17 cellular contexts compared by ENCODE assay signal in genomic region chr20:1817577-1818211, GRCh38.
DNase-seq lines count a peak whose midpoint lies in the region; ATAC-seq and TF ChIP-seq lines count a peak whose summit lies in the region.
"Had no signal": no experiment of that assay in that cellular context is flagged by ENCODE, and none has a peak within 500 bp of the region (broad histone marks: within the 10 kb centered on the region; RNA-seq: fewer than 3 reads in every experiment).

No MANE protein-coding gene starts in this region.

- H3K9me3 Mint-ChIP-seq in stimulated activated naive CD8-positive, alpha-beta T cell treated with anti-CD3 and anti-CD28 coated beads, Interleukin-15, amount 100 ng/mL, for 72 hours: peaks cover 8 to 17% of the 10 kb centered on the region in 2 donors

- no peak overlapping the region for H3K4me3 Mint-ChIP-seq in stimulated activated naive CD8-positive, alpha-beta T cell treated with anti-CD3 and anti-CD28 coated beads, Interleukin-15, amount 100 ng/mL, for 72 hours

- intact Hi-C loops in esophagus muscularis mucosa (cut with DNase I) (no loop called here), psoas muscle (cut with DNase I) (no loop called here), aorta (cut with DNase I) (loop anchor here in 1 of 2 donors (10.0 kb wide), 1 partner anchor 287 kb away; the partner anchor contains the start of gene STK35)

- H3K27ac Mint-ChIP-seq in stimulated activated naive CD8-positive, alpha-beta T cell treated with anti-CD3 and anti-CD28 coated beads, Interleukin-15, amount 100 ng/mL, for 72 hours: no peak overlapping the region

- peaks cover 90% of the 10 kb centered on the region for H3K27me3 Mint-ChIP-seq in stimulated activated naive CD8-positive, alpha-beta T cell treated with anti-CD3 and anti-CD28 coated beads, Interleukin-15, amount 100 ng/mL, for 72 hours

- H3K4me1 ChIP-seq in esophagus muscularis mucosa (peaks cover 49 to 56% (median 52%) of the 10 kb centered on the region in 4 donors), psoas muscle (peaks cover 29% of the 10 kb centered on the region), aorta (ENCODE audit: control insufficient read depth in 1 of 2, insufficient read depth in 2 of 2, low read length in 2 of 2) (peaks cover 0 to 8% of the 10 kb centered on the region in 2 donors)

- 94% methylated on average over 6 of the region's 6 CpGs for WGBS in esophagus muscularis mucosa
- WGBS in psoas muscle, 3 donors: 92 to 95% (median 94%) methylated on average over 6 of the region's 6 CpGs
- WGBS in aorta, 2 donors: 90 to 94% methylated on average over 6 of the region's 6 CpGs

- H3K9me3 ChIP-seq in esophagus muscularis mucosa (peaks cover 0 to 6% (median 0%) of the 10 kb centered on the region in 4 donors), psoas muscle (peaks cover 7% of the 10 kb centered on the region), aorta (ENCODE audit: control insufficient read depth, low read length) (peaks cover 1% of the 10 kb centered on the region)

- no peak for TF ChIP-seq EP300 in esophagus muscularis mucosa (IDR thresholded peaks at IDR 0.05)

- no peak overlapping the region for H3K4me3 ChIP-seq in esophagus muscularis mucosa
- no peak overlapping the region for H3K4me3 ChIP-seq in psoas muscle
- no peak overlapping the region for H3K4me3 ChIP-seq in aorta (ENCODE audit: low read length in 2 of 2)
- H3K4me3 ChIP-seq: K562 had no signal

- H3K27ac ChIP-seq in esophagus muscularis mucosa (replicated peaks in 1 of 4) (peak overlapping the region in 3 of 4 donors; percentile 65 to 75 (median 74)), psoas muscle (peak overlapping the region; percentile 78), aorta (ENCODE audit: low read depth in 1 of 2, low read length in 2 of 2) (peak overlapping the region; percentile 67 to 95)

- H3K27me3 ChIP-seq in esophagus muscularis mucosa: no peaks in the 10 kb centered on the region
- H3K27me3 ChIP-seq in psoas muscle (ENCODE audit: insufficient read depth in 3 of 3, low read length in 2 of 3): no peaks in the 10 kb centered on the region
- no peaks in the 10 kb centered on the region for H3K27me3 ChIP-seq in aorta (ENCODE audit: control insufficient read depth in 1 of 2, insufficient read depth in 2 of 2, low read length in 1 of 2)

- no peak for DNase-seq in stimulated activated naive CD8-positive, alpha-beta T cell treated with anti-CD3 and anti-CD28 coated beads, Interleukin-15, amount 100 ng/mL, for 72 hours
- DNase-seq in stimulated activated naive CD8-positive, alpha-beta T cell treated with anti-CD3 and anti-CD28 coated beads, Interleukin-15, Interleukin-2, amounts not matched to agents 100 U/mL and 50 U/mL, for 24 hours: no peak
- DNase-seq in esophagus muscularis mucosa (ENCODE audit: extremely low spot score) (no peak), psoas muscle (no peak), aorta (peak in 1 of 2 donors; percentile 47)
- DNase-seq: activated CD4-positive, CD25-positive, alpha-beta regulatory T cell treated with anti-CD3 and anti-CD28 coated beads, Interleukin-2, amount 50 U/mL, for 72 hours; activated naive CD4-positive, alpha-beta T cell treated with Interleukin-2 at 50 U/mL for 16 hours; foreskin fibroblast; NCI-H1092 treated with DMSO at 0.1 percent for 48 hours; NCI-H2171 treated with DMSO at 0.1 percent for 48 hours; stimulated activated CD4-positive, alpha-beta T cell treated with anti-CD3 and anti-CD28 coated beads, Interleukin-4, amount 100 ng/mL, for 4 hours; T-helper 1 cell had no signal

- peak; percentile 33 for ATAC-seq in stimulated activated naive CD8-positive, alpha-beta T cell treated with anti-CD3 and anti-CD28 coated beads, Interleukin-15, amount 100 ng/mL, for 72 hours
- ATAC-seq in stimulated activated naive CD8-positive, alpha-beta T cell treated with anti-CD3 and anti-CD28 coated beads, Interleukin-15, Interleukin-2, amounts not matched to agents 100 U/mL and 50 U/mL, for 24 hours: no peak
- ATAC-seq in psoas muscle (no peak), aorta (ENCODE audit: low FRiP score) (no peak), GM18505 (IDR thresholded peaks at IDR 0.05; ENCODE audit: unreplicated experiment) (no peak), GM18511 (IDR thresholded peaks at IDR 0.05; ENCODE audit: unreplicated experiment) (no peak), GM21717 (IDR thresholded peaks at IDR 0.05; ENCODE audit: unreplicated experiment) (no peak)
- ATAC-seq: K562, sciatic nerve had no signal

- no peaks in the 10 kb centered on the region for H3K36me3 ChIP-seq in esophagus muscularis mucosa
- no peaks in the 10 kb centered on the region for H3K36me3 ChIP-seq in psoas muscle (ENCODE audit: insufficient read depth in 1 of 2, low read depth in 1 of 2)
- H3K36me3 ChIP-seq in aorta (ENCODE audit: control insufficient read depth in 1 of 2, insufficient read depth in 2 of 2, low read length in 1 of 2): no peaks in the 10 kb centered on the region

- no peak for TF ChIP-seq CTCF in esophagus muscularis mucosa (IDR thresholded peaks at IDR 0.05)
- no peak for TF ChIP-seq CTCF in psoas muscle (IDR thresholded peaks at IDR 0.05)

- H3K4me1 Mint-ChIP-seq in stimulated activated naive CD8-positive, alpha-beta T cell treated with anti-CD3 and anti-CD28 coated beads, Interleukin-15, amount 100 ng/mL, for 72 hours: peaks cover 27% of the 10 kb centered on the region

- TF ChIP-seq POLR2A in esophagus muscularis mucosa (IDR thresholded peaks at IDR 0.05; ENCODE audit: low read depth): no peak
- TF ChIP-seq POLR2A in GM18505 (IDR thresholded peaks at IDR 0.05; ENCODE audit: borderline replicate concordance, extremely low read depth, insufficient read depth, insufficient read length): no peak
